In genomic region chr9:94554078-94554438, GRCh38 we compare ENCODE assay signal across 13 cellular contexts. TPM values are rescaled to one million over a fixed set of nuclear protein-coding genes. Genes with fewer than 3 reads are reported as not detected.
A peak's percentile ranks its signal among the peaks of the same experiment; 100 is the strongest.
DNase-seq lines count a peak whose midpoint lies in the region; FAIRE-seq and TF ChIP-seq lines count a peak whose summit lies in the region.
"Had no signal": no experiment of that assay in that cellular context is flagged by ENCODE, and none has a peak within 500 bp of the region (broad histone marks: within the 10 kb centered on the region; RNA-seq: fewer than 3 reads in every experiment).

No MANE protein-coding gene starts in this region.

- no peak overlapping the region for H2AFZ ChIP-seq in SU-DHL-6 (ENCODE audit: low read depth, low read length, severe bottlenecking)

- peaks cover 11% of the 10 kb centered on the region for H3K4me1 Mint-ChIP-seq in Calu3 (ENCODE audit: low read depth, unreplicated experiment)
- H3K4me1 Mint-ChIP-seq: CD8-positive, alpha-beta memory T cell had no signal

- H3K79me2 ChIP-seq in SU-DHL-6 (ENCODE audit: insufficient read depth, low read length): no peaks in the 10 kb centered on the region

- H3K4me3 Mint-ChIP-seq in Calu3 (ENCODE audit: low read depth, unreplicated experiment): no peak overlapping the region
- H3K4me3 Mint-ChIP-seq: activated CD8-positive, alpha-beta T cell treated with anti-CD3 and anti-CD28 coated beads for 36 hours; CD8-positive, alpha-beta memory T cell had no signal

- H3K36me3 ChIP-seq in HUES48 (ENCODE audit: control insufficient read depth, insufficient read depth, low read length): 0 out of 2 replicates have a peak, but pooled peaks cover under 1% of the 10 kb centered on the region
- H3K36me3 ChIP-seq in SU-DHL-6 (ENCODE audit: low read length): no peaks in the 10 kb centered on the region
- no peaks in the 10 kb centered on the region for H3K36me3 ChIP-seq in iPS-20b (ENCODE audit: insufficient read depth, low read depth, low read length)
- H3K36me3 ChIP-seq in small intestine (ENCODE audit: control insufficient read depth in 2 of 2, insufficient read depth in 2 of 2, low read length in 2 of 2): no peaks in the 10 kb centered on the region
- H3K36me3 ChIP-seq: Peyer's patch had no signal

- no peak overlapping the region for H3K9ac ChIP-seq in HUES48 (ENCODE audit: low read depth, low read length)
- no peak overlapping the region for H3K9ac ChIP-seq in SU-DHL-6 (ENCODE audit: low read length)
- H3K9ac ChIP-seq in iPS-20b (ENCODE audit: low read depth, low read length): peak overlapping the region; percentile 80; the same call in 1 of the 2 replicates

- WGBS in small intestine, 3 donors: 19 to 69% (median 26%) methylated on average over 9 to 16 of the region's 16 CpGs

- H3K27me3 Mint-ChIP-seq in Calu3 (ENCODE audit: unreplicated experiment): peaks cover 8% of the 10 kb centered on the region

- H3F3A ChIP-seq in SU-DHL-6 (ENCODE audit: insufficient read depth): no peaks in the 10 kb centered on the region

- no peaks in the 10 kb centered on the region for H3K9me2 ChIP-seq in SU-DHL-6 (replicated peaks; ENCODE audit: insufficient read depth, low read length)

- H3K27ac ChIP-seq in HUES48 (ENCODE audit: low read depth, low read length) (no peak overlapping the region), SU-DHL-6 (ENCODE audit: low read depth, low read length) (no peak overlapping the region), iPS-20b (ENCODE audit: low read length) (no peak overlapping the region), small intestine (ENCODE audit: low read depth in 1 of 2, low read length in 1 of 2) (peak overlapping the region in 1 of 2 donors; percentile 88)

- H3K27ac Mint-ChIP-seq in Calu3 (ENCODE audit: unreplicated experiment): no peak overlapping the region
- H3K27ac Mint-ChIP-seq: activated CD8-positive, alpha-beta T cell treated with anti-CD3 and anti-CD28 coated beads for 36 hours; CD8-positive, alpha-beta memory T cell had no signal

- DNase-seq in small intestine (peak; percentile 74), COR-L47 (lab: John Stamatoyannopoulos, UW) (no peak), Calu3 (no peak), T-helper 2 cell (no peak)
- DNase-seq: activated gamma-delta T cell treated with Interleukin-2 at 50 U/mL for 16 hours had no signal

- intact Hi-C loops in Calu3 (cut with micrococcal nuclease; ENCODE audit: unreplicated experiment): loop anchor here (1.0 kb wide), 2 partner anchors 49 to 69 kb away; no protein-coding TSS in a partner anchor

- TF ChIP-seq CTCF in SU-DHL-6 (IDR thresholded peaks at IDR 0.05; ENCODE audit: insufficient read depth, low read length, poor library complexity, severe bottlenecking) (no peak), Calu3 (IDR thresholded peaks at IDR 0.05; ENCODE audit: unreplicated experiment) (no peak)

- no TSS peak for BruUV-seq in Calu3 (replicated peaks; lab: Mats Ljungman, UMichigan)

- FAIRE-seq in small intestine (lab: Jason Lieb, UNC): no peak
- FAIRE-seq: bronchial epithelial cell had no signal

- no peaks in the 10 kb centered on the region for H4K20me1 ChIP-seq in SU-DHL-6 (ENCODE audit: low read depth, low read length)

- peaks cover 4% of the 10 kb centered on the region; the same call in 1 of the 2 replicates for H3K9me3 ChIP-seq in HUES48 (ENCODE audit: control insufficient read depth, insufficient read depth, low read length)
- H3K9me3 ChIP-seq in SU-DHL-6 (ENCODE audit: insufficient read depth, low read length): no peaks in the 10 kb centered on the region
- peaks cover 4% of the 10 kb centered on the region; the same call in 1 of the 2 replicates for H3K9me3 ChIP-seq in iPS-20b (ENCODE audit: insufficient read depth, low read depth, low read length)
- H3K9me3 ChIP-seq in small intestine (ENCODE audit: control insufficient read depth, low read depth): no peaks in the 10 kb centered on the region
- H3K9me3 ChIP-seq: Peyer's patch had no signal

- peak overlapping the region; percentile 47 for H3K4me2 ChIP-seq in SU-DHL-6 (ENCODE audit: low read depth, low read length, poor library complexity, severe bottlenecking)

- H3K4me1 ChIP-seq in HUES48 (ENCODE audit: control insufficient read depth, insufficient read depth, low read length) (no peaks in the 10 kb centered on the region), iPS-20b (ENCODE audit: insufficient read depth, low read length) (no peaks in the 10 kb centered on the region), small intestine (ENCODE audit: control insufficient read depth in 2 of 2, insufficient read depth in 1 of 2, low read depth in 1 of 2, low read length in 1 of 2) (no peaks in the 10 kb centered on the region)

- H3K27me3 ChIP-seq in HUES48 (ENCODE audit: control insufficient read depth, insufficient read depth, low read length) (no peaks in the 10 kb centered on the region), SU-DHL-6 (ENCODE audit: low read length) (no peaks in the 10 kb centered on the region), iPS-20b (ENCODE audit: insufficient read depth, low read length) (no peaks in the 10 kb centered on the region), small intestine (ENCODE audit: control insufficient read depth in 2 of 2, insufficient read depth in 2 of 2, low read length in 2 of 2) (no peaks in the 10 kb centered on the region)
- H3K27me3 ChIP-seq: Peyer's patch had no signal

- no peaks in the 10 kb centered on the region for H3K36me3 Mint-ChIP-seq in Calu3 (ENCODE audit: insufficient read depth, unreplicated experiment)
- H3K36me3 Mint-ChIP-seq: CD8-positive, alpha-beta memory T cell had no signal

- CTCF ChIA-PET in Calu3 (lab: Charles Lee): interaction anchor here (0.7 to 1.0 kb wide), 8 partner anchors 49 to 614 kb away, joined by 3 to 8 read pairs (median 4); no protein-coding TSS in a partner anchor

- peak overlapping the region; percentile 72; the same call in 1 of the 2 replicates for H3K4me3 ChIP-seq in HUES48 (ENCODE audit: low read depth, low read length)
- H3K4me3 ChIP-seq in SU-DHL-6 (ENCODE audit: insufficient read depth, low read length, poor library complexity, severe bottlenecking): no peak overlapping the region
- peak overlapping the region; percentile 76 for H3K4me3 ChIP-seq in iPS-20b (ENCODE audit: low read length)
- peak overlapping the region in 1 of 2 donors; percentile 66 for H3K4me3 ChIP-seq in small intestine (ENCODE audit: low read depth in 1 of 2, low read length in 2 of 2)

- no peaks in the 10 kb centered on the region for H3K9me3 Mint-ChIP-seq in Calu3 (ENCODE audit: low read depth, unreplicated experiment)
- H3K9me3 Mint-ChIP-seq: activated CD8-positive, alpha-beta T cell treated with anti-CD3 and anti-CD28 coated beads for 36 hours; CD8-positive, alpha-beta memory T cell had no signal

RNA-seq across cellular contexts. Expression of gene PCAT7, which starts 0.8 kb away (rescaled TPM):
- polyA plus RNA-seq in small intestine: 1 to 10 TPM in 1 of 3 donors, under 1 TPM in 2; 0.42 to 2.0 (median 0.54) TPM
- total RNA-seq in Calu3 (2022): 2.0 and 2.1 TPM in 2 replicates
- total RNA-seq: activated CD8-positive, alpha-beta T cell treated with anti-CD3 and anti-CD28 coated beads for 36 hours; bronchial epithelial cell; CD8-positive, alpha-beta memory T cell had no signal
- polyA plus RNA-seq: CD8-positive, alpha-beta memory T cell had no signal

RNA-seq across cellular contexts. Expression of gene FBP2, which starts 39.6 kb away (rescaled TPM):
- polyA plus RNA-seq in small intestine: 1 to 10 TPM in 2 of 3 donors, not detected in 1; 1.1 to 1.9 TPM
- not detected in 2 replicates for total RNA-seq in Calu3 (2022)
- total RNA-seq: activated CD8-positive, alpha-beta T cell treated with anti-CD3 and anti-CD28 coated beads for 36 hours; bronchial epithelial cell; CD8-positive, alpha-beta memory T cell; mucosa of gallbladder; Peyer's patch had no signal
- polyA plus RNA-seq: CD8-positive, alpha-beta memory T cell had no signal
